ENCODE assay signal across 28 cellular contexts in genomic region chr4:135670548-135670947, GRCh38.
"Had no signal": no experiment of that assay in that cellular context is flagged by ENCODE, and none has a peak within 500 bp of the region (broad histone marks: within the 10 kb centered on the region; RNA-seq: fewer than 3 reads in every experiment).

No MANE protein-coding gene starts in this region.

- H3K27ac ChIP-seq: breast epithelium, esophagus squamous epithelium, gastrocnemius medialis, neutrophil, pancreas, thyroid gland had no signal

- H3K4me1 Mint-ChIP-seq: activated CD4-positive, alpha-beta T cell treated with anti-CD3 and anti-CD28 coated beads for 36 hours; activated naive CD8-positive, alpha-beta T cell treated with anti-CD3 and anti-CD28 coated beads, Interleukin-2, amount 10 ng/mL, durations not matched to agents 7 days and 5 days; central memory CD8-positive, alpha-beta T cell; memory B cell; WTC11 had no signal

- ATAC-seq: activated CD4-positive, alpha-beta T cell treated with anti-CD3 and anti-CD28 coated beads for 36 hours; effector memory CD8-positive, alpha-beta T cell; gastrocnemius medialis; natural killer cell treated with Interleukin-12 subunit alpha and Interleukin-12 subunit beta and Interleukin-15 and Interleukin-18, amount 100 ng/mL, for 72 hours; pancreas; right cardiac atrium; WTC11 had no signal

- H3K9me3 ChIP-seq: breast epithelium, esophagus squamous epithelium, gastrocnemius medialis, neutrophil, pancreas, thyroid gland had no signal

- H3K36me3 ChIP-seq: breast epithelium, esophagus squamous epithelium, gastrocnemius medialis, neutrophil, pancreas, thyroid gland had no signal

- H3K4me3 ChIP-seq: breast epithelium, esophagus squamous epithelium, gastrocnemius medialis, pancreas, thyroid gland had no signal

- H3K27me3 Mint-ChIP-seq: activated CD4-positive, alpha-beta T cell treated with anti-CD3 and anti-CD28 coated beads for 36 hours; activated naive CD8-positive, alpha-beta T cell treated with anti-CD3 and anti-CD28 coated beads, Interleukin-2, amount 10 ng/mL, durations not matched to agents 7 days and 5 days; activated T-cell treated with anti-CD3 and anti-CD28 coated beads, Interleukin-2, amount 50 U/mL, for 24 hours; central memory CD8-positive, alpha-beta T cell; effector memory CD8-positive, alpha-beta T cell; memory B cell; natural killer cell treated with Interleukin-12 subunit alpha and Interleukin-12 subunit beta and Interleukin-15 and Interleukin-18, amount 100 ng/mL, for 72 hours; stimulated activated naive CD8-positive, alpha-beta T cell treated with anti-CD3 and anti-CD28 coated beads, Interleukin-15, Interleukin-2, amounts not matched to agents 100 ng/mL and 50 ng/mL, for 24 hours had no signal

- H3K36me3 Mint-ChIP-seq: activated naive CD8-positive, alpha-beta T cell treated with anti-CD3 and anti-CD28 coated beads, Interleukin-2, amount 10 ng/mL, durations not matched to agents 7 days and 5 days; memory B cell; WTC11 had no signal

- H3K4me1 ChIP-seq: breast epithelium, esophagus squamous epithelium, pancreas, thyroid gland had no signal

- H3K9me3 Mint-ChIP-seq: activated naive CD8-positive, alpha-beta T cell treated with anti-CD3 and anti-CD28 coated beads, Interleukin-2, amount 10 ng/mL, durations not matched to agents 7 days and 5 days; WTC11 had no signal

- H3K27me3 ChIP-seq: breast epithelium, esophagus squamous epithelium, gastrocnemius medialis, neutrophil, pancreas, thyroid gland had no signal

- FAIRE-seq: colon, islet of Langerhans, pancreas had no signal

- H3K27ac Mint-ChIP-seq: activated CD4-positive, alpha-beta T cell treated with anti-CD3 and anti-CD28 coated beads for 36 hours; activated naive CD4-positive, alpha-beta T cell treated with anti-CD3 and anti-CD28 coated beads for 36 hours; activated naive CD8-positive, alpha-beta T cell treated with anti-CD3 and anti-CD28 coated beads, Interleukin-2, amount 10 ng/mL, durations not matched to agents 7 days and 5 days; activated T-cell treated with anti-CD3 and anti-CD28 coated beads, Interleukin-2, amount 50 U/mL, for 24 hours; effector memory CD8-positive, alpha-beta T cell; memory B cell; natural killer cell treated with Interleukin-12 subunit alpha and Interleukin-12 subunit beta and Interleukin-15 and Interleukin-18, amount 100 ng/mL, for 72 hours; stimulated activated naive CD8-positive, alpha-beta T cell treated with anti-CD3 and anti-CD28 coated beads, Interleukin-15, Interleukin-2, amounts not matched to agents 100 ng/mL and 50 ng/mL, for 24 hours; WTC11 had no signal

- H3K4me3 Mint-ChIP-seq: activated CD4-positive, alpha-beta T cell treated with anti-CD3 and anti-CD28 coated beads for 36 hours; activated naive CD4-positive, alpha-beta T cell treated with anti-CD3 and anti-CD28 coated beads for 36 hours; activated naive CD8-positive, alpha-beta T cell treated with anti-CD3 and anti-CD28 coated beads, Interleukin-2, amount 10 ng/mL, durations not matched to agents 7 days and 5 days; activated T-cell treated with anti-CD3 and anti-CD28 coated beads, Interleukin-2, amount 50 U/mL, for 24 hours; central memory CD8-positive, alpha-beta T cell; effector memory CD8-positive, alpha-beta T cell; memory B cell; natural killer cell treated with Interleukin-12 subunit alpha and Interleukin-12 subunit beta and Interleukin-15 and Interleukin-18, amount 100 ng/mL, for 72 hours; stimulated activated naive CD8-positive, alpha-beta T cell treated with anti-CD3 and anti-CD28 coated beads, Interleukin-15, Interleukin-2, amounts not matched to agents 100 ng/mL and 50 ng/mL, for 24 hours; WTC11 had no signal

- DNase-seq: activated CD4-positive, alpha-beta T cell treated with anti-CD3 and anti-CD28 coated beads for 36 hours; activated CD4-positive, alpha-beta T cell treated with anti-CD3 and anti-CD28 coated beads, Interleukin-2, amount 50 U/mL, for 4 hours; activated CD8-positive, alpha-beta memory T cell treated with anti-CD3 and anti-CD28 coated beads for 24 hours; activated CD8-positive, alpha-beta memory T cell treated with anti-CD3 and anti-CD28 coated beads, Interleukin-2, amount 50 U/mL, for 4 hours; activated naive CD4-positive, alpha-beta T cell treated with anti-CD3 and anti-CD28 coated beads for 36 hours; activated naive CD8-positive, alpha-beta T cell treated with anti-CD3 and anti-CD28 coated beads, Interleukin-2, amount 10 ng/mL, durations not matched to agents 7 days and 5 days; activated T-cell treated with anti-CD3 and anti-CD28 coated beads, Interleukin-2, amount 50 U/mL, for 24 hours; amniotic stem cell; effector memory CD8-positive, alpha-beta T cell; esophagus squamous epithelium; gastrocnemius medialis; head of caudate nucleus; pancreas; right cardiac atrium; stimulated activated CD4-positive, alpha-beta T cell treated with anti-CD3 and anti-CD28 coated beads, Interleukin-12 subunit alpha, Interleukin-12 subunit beta, amount 100 ng/mL, for 4 hours; stimulated activated CD4-positive, alpha-beta T cell treated with anti-CD3 and anti-CD28 coated beads, Interleukin-4, amount 100 ng/mL, for 4 hours; substantia nigra; T-helper 9 cell; thyroid gland had no signal
